In the genomic region with DNA sequence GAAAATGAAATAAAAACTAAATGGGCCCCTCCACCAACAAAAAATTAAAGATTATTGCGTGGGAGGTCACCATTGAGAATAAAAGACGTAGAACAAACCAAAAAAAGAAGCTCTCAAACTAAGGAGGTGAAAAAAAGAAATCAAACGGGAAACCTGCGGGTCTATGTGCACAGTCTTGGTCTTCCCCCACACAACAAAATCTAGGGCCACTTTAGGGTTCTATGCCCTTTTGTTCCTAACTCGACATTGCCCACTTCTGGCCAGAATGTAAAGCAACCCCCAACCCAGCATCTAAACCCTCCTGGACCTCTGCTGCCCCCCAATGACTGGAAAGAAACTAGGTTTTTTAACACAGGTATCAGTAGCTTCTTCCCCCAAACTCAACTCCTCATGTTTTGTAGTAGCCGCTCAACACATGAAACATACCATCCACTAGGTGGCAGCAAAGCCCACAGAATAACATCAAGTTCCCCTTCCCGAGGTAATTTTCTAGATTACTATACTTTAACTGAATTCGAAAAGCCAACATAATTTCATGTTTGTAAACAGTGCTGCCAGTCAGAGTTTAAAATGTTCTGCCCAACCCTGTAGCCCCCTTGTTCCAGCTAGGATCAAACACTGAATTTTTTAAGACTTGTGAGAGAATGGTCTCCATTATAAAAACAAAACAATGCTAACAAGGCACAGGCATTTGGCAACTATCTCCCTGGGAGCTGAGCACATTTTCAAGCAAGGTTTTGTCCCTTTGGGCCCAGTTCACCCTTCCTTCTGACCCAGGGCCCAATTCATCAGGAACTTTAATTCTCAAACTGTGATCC, we compare ENCODE assay signal across 1 cellular context.
A peak's percentile ranks its signal among the peaks of the same experiment; 100 is the strongest.
TF ChIP-seq lines count a peak whose summit lies in the region.

No MANE protein-coding gene starts in this region.

TF ChIP-seq in HepG2, 621 proteins besides CTCF, POLR2A, EP300 and RAD21 (continued from another document and continues in another):
- TF ChIP-seq, protein P1, sequence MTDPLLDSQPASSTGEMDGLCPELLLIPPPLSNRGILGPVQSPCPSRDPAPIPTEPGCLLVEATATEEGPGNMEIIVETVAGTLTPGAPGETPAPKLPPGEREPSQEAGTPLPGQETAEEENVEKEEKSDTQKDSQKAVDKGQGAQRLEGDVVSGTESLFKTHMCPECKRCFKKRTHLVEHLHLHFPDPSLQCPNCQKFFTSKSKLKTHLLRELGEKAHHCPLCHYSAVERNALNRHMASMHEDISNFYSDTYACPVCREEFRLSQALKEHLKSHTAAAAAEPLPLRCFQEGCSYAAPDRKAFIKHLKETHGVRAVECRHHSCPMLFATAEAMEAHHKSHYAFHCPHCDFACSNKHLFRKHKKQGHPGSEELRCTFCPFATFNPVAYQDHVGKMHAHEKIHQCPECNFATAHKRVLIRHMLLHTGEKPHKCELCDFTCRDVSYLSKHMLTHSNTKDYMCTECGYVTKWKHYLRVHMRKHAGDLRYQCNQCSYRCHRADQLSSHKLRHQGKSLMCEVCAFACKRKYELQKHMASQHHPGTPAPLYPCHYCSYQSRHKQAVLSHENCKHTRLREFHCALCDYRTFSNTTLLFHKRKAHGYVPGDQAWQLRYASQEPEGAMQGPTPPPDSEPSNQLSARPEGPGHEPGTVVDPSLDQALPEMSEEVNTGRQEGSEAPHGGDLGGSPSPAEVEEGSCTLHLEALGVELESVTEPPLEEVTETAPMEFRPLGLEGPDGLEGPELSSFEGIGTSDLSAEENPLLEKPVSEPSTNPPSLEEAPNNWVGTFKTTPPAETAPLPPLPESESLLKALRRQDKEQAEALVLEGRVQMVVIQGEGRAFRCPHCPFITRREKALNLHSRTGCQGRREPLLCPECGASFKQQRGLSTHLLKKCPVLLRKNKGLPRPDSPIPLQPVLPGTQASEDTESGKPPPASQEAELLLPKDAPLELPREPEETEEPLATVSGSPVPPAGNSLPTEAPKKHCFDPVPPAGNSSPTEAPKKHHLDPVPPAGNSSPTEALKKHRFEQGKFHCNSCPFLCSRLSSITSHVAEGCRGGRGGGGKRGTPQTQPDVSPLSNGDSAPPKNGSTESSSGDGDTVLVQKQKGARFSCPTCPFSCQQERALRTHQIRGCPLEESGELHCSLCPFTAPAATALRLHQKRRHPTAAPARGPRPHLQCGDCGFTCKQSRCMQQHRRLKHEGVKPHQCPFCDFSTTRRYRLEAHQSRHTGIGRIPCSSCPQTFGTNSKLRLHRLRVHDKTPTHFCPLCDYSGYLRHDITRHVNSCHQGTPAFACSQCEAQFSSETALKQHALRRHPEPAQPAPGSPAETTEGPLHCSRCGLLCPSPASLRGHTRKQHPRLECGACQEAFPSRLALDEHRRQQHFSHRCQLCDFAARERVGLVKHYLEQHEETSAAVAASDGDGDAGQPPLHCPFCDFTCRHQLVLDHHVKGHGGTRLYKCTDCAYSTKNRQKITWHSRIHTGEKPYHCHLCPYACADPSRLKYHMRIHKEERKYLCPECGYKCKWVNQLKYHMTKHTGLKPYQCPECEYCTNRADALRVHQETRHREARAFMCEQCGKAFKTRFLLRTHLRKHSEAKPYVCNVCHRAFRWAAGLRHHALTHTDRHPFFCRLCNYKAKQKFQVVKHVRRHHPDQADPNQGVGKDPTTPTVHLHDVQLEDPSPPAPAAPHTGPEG (CRISPR knock-in tag; IDR thresholded peaks at IDR 0.05), result 0 out of 2 replicates have a peak, but pooled peaks have one; percentile 19
- TF ChIP-seq, protein P2, sequence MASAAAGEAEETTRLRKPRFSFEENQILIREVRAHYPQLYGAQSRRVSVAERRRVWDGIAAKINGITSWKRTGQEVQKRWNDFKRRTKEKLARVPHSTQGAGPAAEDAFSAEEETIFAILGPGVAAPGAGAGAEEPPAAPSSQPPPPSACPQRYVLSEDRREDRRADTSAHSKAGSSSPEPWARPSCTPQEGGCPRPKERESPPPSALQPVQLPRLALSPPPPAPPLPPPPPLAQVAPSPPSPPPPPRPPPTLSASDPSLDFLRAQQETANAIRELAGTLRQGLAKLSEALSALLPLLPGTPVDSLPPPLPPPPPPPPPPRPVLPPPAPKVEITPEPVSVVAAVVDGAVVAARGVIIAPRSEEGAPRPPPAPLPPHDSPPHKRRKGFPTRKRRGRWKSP (CRISPR knock-in tag; IDR thresholded peaks at IDR 0.05), result no peak; the same call in 1 of the 2 replicates
- TF ChIP-seq KLF9 (CRISPR knock-in tag; IDR thresholded peaks at IDR 0.05; ENCODE audit: low read depth), result no peak
- peak; percentile 76; the same call in 1 of the 2 replicates for TF ChIP-seq KMT2A (CRISPR knock-in tag; IDR thresholded peaks at IDR 0.05)
- no peak for TF ChIP-seq ZNF660 (CRISPR knock-in tag; IDR thresholded peaks at IDR 0.05; ENCODE audit: borderline replicate concordance, low read depth)
- TF ChIP-seq, protein P3, sequence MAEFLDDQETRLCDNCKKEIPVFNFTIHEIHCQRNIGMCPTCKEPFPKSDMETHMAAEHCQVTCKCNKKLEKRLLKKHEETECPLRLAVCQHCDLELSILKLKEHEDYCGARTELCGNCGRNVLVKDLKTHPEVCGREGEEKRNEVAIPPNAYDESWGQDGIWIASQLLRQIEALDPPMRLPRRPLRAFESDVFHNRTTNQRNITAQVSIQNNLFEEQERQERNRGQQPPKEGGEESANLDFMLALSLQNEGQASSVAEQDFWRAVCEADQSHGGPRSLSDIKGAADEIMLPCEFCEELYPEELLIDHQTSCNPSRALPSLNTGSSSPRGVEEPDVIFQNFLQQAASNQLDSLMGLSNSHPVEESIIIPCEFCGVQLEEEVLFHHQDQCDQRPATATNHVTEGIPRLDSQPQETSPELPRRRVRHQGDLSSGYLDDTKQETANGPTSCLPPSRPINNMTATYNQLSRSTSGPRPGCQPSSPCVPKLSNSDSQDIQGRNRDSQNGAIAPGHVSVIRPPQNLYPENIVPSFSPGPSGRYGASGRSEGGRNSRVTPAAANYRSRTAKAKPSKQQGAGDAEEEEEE (CRISPR knock-in tag; IDR thresholded peaks at IDR 0.05; ENCODE audit: borderline replicate concordance), result peak; percentile 98
- peak; percentile 77 for TF ChIP-seq HOXA5 (CRISPR knock-in tag; IDR thresholded peaks at IDR 0.05)
- TF ChIP-seq KAT2B (IDR thresholded peaks at IDR 0.05; ENCODE audit: borderline replicate concordance, low read depth, low read length), result no peak
- peak; percentile 100 for TF ChIP-seq TEAD3 (CRISPR knock-in tag; optimal IDR thresholded peaks at IDR 0.05; ENCODE audit: borderline replicate concordance)
- no peak for TF ChIP-seq CREB1 (IDR thresholded peaks at IDR 0.05)
- peak; percentile 41; the same call in 1 of the 2 replicates for TF ChIP-seq CREB1 (CRISPR knock-in tag; IDR thresholded peaks at IDR 0.05)
- TF ChIP-seq SIN3B (IDR thresholded peaks at IDR 0.05; ENCODE audit: low read length), result no peak
- 0 out of 2 replicates have a peak, but pooled peaks have one; percentile 67 for TF ChIP-seq ZNF354B (CRISPR knock-in tag; IDR thresholded peaks at IDR 0.05)
- TF ChIP-seq RARG (CRISPR knock-in tag; IDR thresholded peaks at IDR 0.05; ENCODE audit: low read depth), result 0 out of 2 replicates have a peak, but pooled peaks have one; percentile 78
- TF ChIP-seq YEATS2 (CRISPR knock-in tag; IDR thresholded peaks at IDR 0.05; ENCODE audit: borderline replicate concordance), result peak; percentile 46; the same call in 1 of the 2 replicates
- TF ChIP-seq KLF6 (CRISPR knock-in tag; IDR thresholded peaks at IDR 0.05), result 0 out of 2 replicates have a peak, but pooled peaks have one; percentile 51
- TF ChIP-seq GPN1 (CRISPR knock-in tag; IDR thresholded peaks at IDR 0.05; ENCODE audit: borderline replicate concordance), result no peak
- no peak for TF ChIP-seq ZNF546 (CRISPR knock-in tag; conservative IDR thresholded peaks at IDR 0.05)
- no peak for TF ChIP-seq CBX5 (CRISPR knock-in tag; IDR thresholded peaks at IDR 0.05; ENCODE audit: borderline replicate concordance)
- peak; percentile 56 for TF ChIP-seq ZNF781 (CRISPR knock-in tag; IDR thresholded peaks at IDR 0.05; ENCODE audit: borderline replicate concordance, not compliant biosample characterization)
- TF ChIP-seq, protein P4, sequence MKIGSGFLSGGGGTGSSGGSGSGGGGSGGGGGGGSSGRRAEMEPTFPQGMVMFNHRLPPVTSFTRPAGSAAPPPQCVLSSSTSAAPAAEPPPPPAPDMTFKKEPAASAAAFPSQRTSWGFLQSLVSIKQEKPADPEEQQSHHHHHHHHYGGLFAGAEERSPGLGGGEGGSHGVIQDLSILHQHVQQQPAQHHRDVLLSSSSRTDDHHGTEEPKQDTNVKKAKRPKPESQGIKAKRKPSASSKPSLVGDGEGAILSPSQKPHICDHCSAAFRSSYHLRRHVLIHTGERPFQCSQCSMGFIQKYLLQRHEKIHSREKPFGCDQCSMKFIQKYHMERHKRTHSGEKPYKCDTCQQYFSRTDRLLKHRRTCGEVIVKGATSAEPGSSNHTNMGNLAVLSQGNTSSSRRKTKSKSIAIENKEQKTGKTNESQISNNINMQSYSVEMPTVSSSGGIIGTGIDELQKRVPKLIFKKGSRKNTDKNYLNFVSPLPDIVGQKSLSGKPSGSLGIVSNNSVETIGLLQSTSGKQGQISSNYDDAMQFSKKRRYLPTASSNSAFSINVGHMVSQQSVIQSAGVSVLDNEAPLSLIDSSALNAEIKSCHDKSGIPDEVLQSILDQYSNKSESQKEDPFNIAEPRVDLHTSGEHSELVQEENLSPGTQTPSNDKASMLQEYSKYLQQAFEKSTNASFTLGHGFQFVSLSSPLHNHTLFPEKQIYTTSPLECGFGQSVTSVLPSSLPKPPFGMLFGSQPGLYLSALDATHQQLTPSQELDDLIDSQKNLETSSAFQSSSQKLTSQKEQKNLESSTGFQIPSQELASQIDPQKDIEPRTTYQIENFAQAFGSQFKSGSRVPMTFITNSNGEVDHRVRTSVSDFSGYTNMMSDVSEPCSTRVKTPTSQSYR (CRISPR knock-in tag; IDR thresholded peaks at IDR 0.05; ENCODE audit: borderline replicate concordance), result no peak
- peak; percentile 85; the same call in 1 of the 2 replicates for TF ChIP-seq ZNF20 (CRISPR knock-in tag; IDR thresholded peaks at IDR 0.05)
- TF ChIP-seq HNF4G (IDR thresholded peaks at IDR 0.05; ENCODE audit: borderline replicate concordance, low read depth, low read length), result peak; percentile 4; the same call in 1 of the 2 replicates
- no peak for TF ChIP-seq HNF4G (CRISPR knock-in tag; IDR thresholded peaks at IDR 0.05; ENCODE audit: borderline replicate concordance, low read depth)
- 0 out of 2 replicates have a peak, but pooled peaks have one; percentile 69 for TF ChIP-seq ZNF484 (CRISPR knock-in tag; IDR thresholded peaks at IDR 0.05; ENCODE audit: borderline replicate concordance, low read depth)
- TF ChIP-seq SRF (IDR thresholded peaks at IDR 0.05; ENCODE audit: low read depth, low read length), result 0 out of 2 replicates have a peak, but pooled peaks have one; percentile 24
- TF ChIP-seq, protein P5, sequence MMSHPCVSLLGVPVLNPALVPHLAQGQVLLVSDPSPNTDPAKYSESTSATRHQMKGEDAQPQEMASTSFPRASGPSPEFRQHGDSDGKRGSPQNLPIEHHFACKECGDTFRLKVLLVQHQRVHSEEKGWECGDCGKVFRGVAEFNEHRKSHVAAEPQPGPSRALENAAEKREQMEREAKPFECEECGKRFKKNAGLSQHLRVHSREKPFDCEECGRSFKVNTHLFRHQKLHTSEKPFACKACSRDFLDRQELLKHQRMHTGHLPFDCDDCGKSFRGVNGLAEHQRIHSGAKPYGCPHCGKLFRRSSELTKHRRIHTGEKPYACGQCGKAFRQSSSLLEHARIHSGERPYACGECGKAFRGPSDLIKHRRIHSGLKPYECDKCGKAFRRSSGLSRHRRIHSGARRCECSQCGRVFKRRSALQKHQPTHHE (CRISPR knock-in tag; IDR thresholded peaks at IDR 0.05; ENCODE audit: borderline replicate concordance), result peak; percentile 35; the same call in 1 of the 2 replicates
- TF ChIP-seq ZNF558 (CRISPR knock-in tag; IDR thresholded peaks at IDR 0.05; ENCODE audit: borderline replicate concordance), result peak; percentile 83; the same call in 1 of the 2 replicates
- TF ChIP-seq RXRB (CRISPR knock-in tag; IDR thresholded peaks at IDR 0.05; ENCODE audit: borderline replicate concordance), result peak; percentile 44; the same call in 1 of the 2 replicates
- TF ChIP-seq, protein P6, sequence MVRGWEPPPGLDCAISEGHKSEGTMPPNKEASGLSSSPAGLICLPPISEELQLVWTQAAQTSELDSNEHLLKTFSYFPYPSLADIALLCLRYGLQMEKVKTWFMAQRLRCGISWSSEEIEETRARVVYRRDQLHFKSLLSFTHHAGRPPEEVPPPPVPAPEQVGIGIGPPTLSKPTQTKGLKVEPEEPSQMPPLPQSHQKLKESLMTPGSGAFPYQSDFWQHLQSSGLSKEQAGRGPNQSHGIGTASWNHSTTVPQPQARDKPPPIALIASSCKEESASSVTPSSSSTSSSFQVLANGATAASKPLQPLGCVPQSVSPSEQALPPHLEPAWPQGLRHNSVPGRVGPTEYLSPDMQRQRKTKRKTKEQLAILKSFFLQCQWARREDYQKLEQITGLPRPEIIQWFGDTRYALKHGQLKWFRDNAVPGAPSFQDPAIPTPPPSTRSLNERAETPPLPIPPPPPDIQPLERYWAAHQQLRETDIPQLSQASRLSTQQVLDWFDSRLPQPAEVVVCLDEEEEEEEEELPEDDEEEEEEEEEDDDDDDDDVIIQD (CRISPR knock-in tag; IDR thresholded peaks at IDR 0.05; ENCODE audit: low read depth), result peak; percentile 52; the same call in 1 of the 2 replicates
- TF ChIP-seq, protein P7, sequence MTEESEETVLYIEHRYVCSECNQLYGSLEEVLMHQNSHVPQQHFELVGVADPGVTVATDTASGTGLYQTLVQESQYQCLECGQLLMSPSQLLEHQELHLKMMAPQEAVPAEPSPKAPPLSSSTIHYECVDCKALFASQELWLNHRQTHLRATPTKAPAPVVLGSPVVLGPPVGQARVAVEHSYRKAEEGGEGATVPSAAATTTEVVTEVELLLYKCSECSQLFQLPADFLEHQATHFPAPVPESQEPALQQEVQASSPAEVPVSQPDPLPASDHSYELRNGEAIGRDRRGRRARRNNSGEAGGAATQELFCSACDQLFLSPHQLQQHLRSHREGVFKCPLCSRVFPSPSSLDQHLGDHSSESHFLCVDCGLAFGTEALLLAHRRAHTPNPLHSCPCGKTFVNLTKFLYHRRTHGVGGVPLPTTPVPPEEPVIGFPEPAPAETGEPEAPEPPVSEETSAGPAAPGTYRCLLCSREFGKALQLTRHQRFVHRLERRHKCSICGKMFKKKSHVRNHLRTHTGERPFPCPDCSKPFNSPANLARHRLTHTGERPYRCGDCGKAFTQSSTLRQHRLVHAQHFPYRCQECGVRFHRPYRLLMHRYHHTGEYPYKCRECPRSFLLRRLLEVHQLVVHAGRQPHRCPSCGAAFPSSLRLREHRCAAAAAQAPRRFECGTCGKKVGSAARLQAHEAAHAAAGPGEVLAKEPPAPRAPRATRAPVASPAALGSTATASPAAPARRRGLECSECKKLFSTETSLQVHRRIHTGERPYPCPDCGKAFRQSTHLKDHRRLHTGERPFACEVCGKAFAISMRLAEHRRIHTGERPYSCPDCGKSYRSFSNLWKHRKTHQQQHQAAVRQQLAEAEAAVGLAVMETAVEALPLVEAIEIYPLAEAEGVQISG (CRISPR knock-in tag; IDR thresholded peaks at IDR 0.05), result peak; percentile 38; the same call in 1 of the 2 replicates
- TF ChIP-seq ZNF891 (CRISPR knock-in tag; IDR thresholded peaks at IDR 0.05), result no peak
- 0 out of 2 replicates have a peak, but pooled peaks have one; percentile 26 for TF ChIP-seq ZFP37 (CRISPR knock-in tag; IDR thresholded peaks at IDR 0.05; ENCODE audit: borderline replicate concordance)
